1 cellular context compared by ENCODE assay signal in the genomic region with DNA sequence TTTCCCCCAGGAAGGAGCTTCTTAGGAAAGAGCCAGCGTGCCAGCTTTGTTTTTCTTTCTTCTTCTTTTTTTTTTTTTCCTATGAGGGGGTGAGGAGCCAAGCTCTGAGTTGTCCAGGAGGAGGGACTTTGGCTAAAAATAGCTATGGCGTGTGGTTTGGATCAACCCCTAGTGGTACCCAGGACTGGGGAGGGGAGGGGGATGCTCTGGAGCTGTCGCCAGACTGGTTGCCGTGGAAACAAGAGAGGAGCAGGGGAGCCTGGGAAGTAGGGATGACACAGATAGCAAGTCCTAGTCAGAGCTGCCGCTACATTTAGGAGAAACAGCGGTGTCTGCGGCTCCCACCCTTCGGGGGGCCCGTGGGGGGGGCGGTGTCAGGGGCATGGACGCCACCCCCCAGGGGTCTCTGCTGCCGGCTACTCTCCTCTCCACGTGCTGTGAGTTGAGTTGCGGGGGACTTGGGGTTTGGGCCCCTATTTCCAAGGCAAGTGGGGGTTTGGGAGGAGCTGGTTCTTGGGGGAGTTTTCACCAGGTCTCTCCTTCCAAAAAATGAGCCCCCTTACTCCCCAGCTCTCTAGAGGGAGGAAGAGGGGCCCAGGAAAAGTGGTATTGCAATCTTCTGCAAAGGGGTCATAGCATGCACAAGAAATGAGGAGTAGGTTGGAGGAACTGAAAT.
TF ChIP-seq lines count a peak whose summit lies in the region.

TSS of gene KCNJ9 (plus strand) at position 278 of the 676 bp plus-strand sequence. CDS start 2,493 bp downstream, outside the sequence.

TF ChIP-seq in K562, 482 proteins besides CTCF, POLR2A, EP300 and RAD21 (continued from another document):
- TF ChIP-seq, protein P1, sequence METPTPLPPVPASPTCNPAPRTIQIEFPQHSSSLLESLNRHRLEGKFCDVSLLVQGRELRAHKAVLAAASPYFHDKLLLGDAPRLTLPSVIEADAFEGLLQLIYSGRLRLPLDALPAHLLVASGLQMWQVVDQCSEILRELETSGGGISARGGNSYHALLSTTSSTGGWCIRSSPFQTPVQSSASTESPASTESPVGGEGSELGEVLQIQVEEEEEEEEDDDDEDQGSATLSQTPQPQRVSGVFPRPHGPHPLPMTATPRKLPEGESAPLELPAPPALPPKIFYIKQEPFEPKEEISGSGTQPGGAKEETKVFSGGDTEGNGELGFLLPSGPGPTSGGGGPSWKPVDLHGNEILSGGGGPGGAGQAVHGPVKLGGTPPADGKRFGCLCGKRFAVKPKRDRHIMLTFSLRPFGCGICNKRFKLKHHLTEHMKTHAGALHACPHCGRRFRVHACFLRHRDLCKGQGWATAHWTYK (CRISPR knock-in tag; IDR thresholded peaks at IDR 0.05), result no peak
- TF ChIP-seq RCOR1 (IDR thresholded peaks at IDR 0.05; ENCODE audit: borderline replicate concordance in 1 of 2, low read depth in 2 of 2, low read length in 2 of 2) (peak in 1 of 2 experiments; percentile 86; a peak in 2 of 4 replicates), C11orf30 (IDR thresholded peaks at IDR 0.05; ENCODE audit: low read depth) (no peak), POLR2G (IDR thresholded peaks at IDR 0.05; ENCODE audit: low read depth, low read length) (no peak), CREBBP (IDR thresholded peaks at IDR 0.05; ENCODE audit: low read depth, low read length) (no peak), CTBP1 (IDR thresholded peaks at IDR 0.05; ENCODE audit: borderline replicate concordance) (peak; percentile 36; the same call in 1 of the 2 replicates), BCL6 (CRISPR knock-in tag; IDR thresholded peaks at IDR 0.05) (no peak)
- TF ChIP-seq, protein P2, sequence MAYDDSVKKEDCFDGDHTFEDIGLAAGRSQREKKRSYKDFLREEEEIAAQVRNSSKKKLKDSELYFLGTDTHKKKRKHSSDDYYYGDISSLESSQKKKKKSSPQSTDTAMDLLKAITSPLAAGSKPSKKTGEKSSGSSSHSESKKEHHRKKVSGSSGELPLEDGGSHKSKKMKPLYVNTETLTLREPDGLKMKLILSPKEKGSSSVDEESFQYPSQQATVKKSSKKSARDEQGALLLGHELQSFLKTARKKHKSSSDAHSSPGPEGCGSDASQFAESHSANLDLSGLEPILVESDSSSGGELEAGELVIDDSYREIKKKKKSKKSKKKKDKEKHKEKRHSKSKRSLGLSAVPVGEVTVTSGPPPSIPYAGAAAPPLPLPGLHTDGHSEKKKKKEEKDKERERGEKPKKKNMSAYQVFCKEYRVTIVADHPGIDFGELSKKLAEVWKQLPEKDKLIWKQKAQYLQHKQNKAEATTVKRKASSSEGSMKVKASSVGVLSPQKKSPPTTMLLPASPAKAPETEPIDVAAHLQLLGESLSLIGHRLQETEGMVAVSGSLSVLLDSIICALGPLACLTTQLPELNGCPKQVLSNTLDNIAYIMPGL (CRISPR knock-in tag; IDR thresholded peaks at IDR 0.05), result no peak
